8 cellular contexts compared by ENCODE assay signal in genomic region chr3:50298836-50299637, GRCh38. TPM values are rescaled to one million over a fixed set of nuclear protein-coding genes. Genes with fewer than 3 reads are reported as not detected.
DNase-seq lines count a peak whose midpoint lies in the region; TF ChIP-seq lines count a peak whose summit lies in the region.

HYAL3 (minus strand) TSS chr3:50299405; CDS start chr3:50295602, 3,803 bp downstream.
NAA80 (minus strand) TSS chr3:50299405; CDS start chr3:50297463, 1,942 bp downstream.

- peaks cover 1% of the 10 kb centered on the region for H3K36me3 Mint-ChIP-seq in neural progenitor cell

- DNase-seq in G401 (ENCODE audit: low spot score) (peak; percentile 100), H7 (peak; percentile 100), SHP77 treated with DMSO at 0.1 percent for 48 hours (lab: John Stamatoyannopoulos, UW) (peak; percentile 91), activated gamma-delta T cell (lab: John Stamatoyannopoulos, UW) (peak; percentile 98), fibroblast of villous mesenchyme (ENCODE audit: low read depth) (peak; percentile 100), neural progenitor cell (ENCODE audit: low spot score) (peak; percentile 99), stromal cell of bone marrow (ENCODE audit: low read depth) (peak; percentile 99)

- H3K4me3 ChIP-seq in H7 (ENCODE audit: insufficient read depth, low read depth, low read length) = peak within 1 kb of the TSS; percentile 98
- H3K4me3 ChIP-seq in Loucy (ENCODE audit: low read length, poor library complexity, severe bottlenecking) = peak within 1 kb of the TSS; percentile 78
- peak within 1 kb of the TSS; percentile 81 for H3K4me3 ChIP-seq in fibroblast of villous mesenchyme (ENCODE audit: low read depth, low read length)
- peak within 1 kb of the TSS; percentile 91 for H3K4me3 ChIP-seq in neural progenitor cell

- no peaks in the 10 kb centered on the region for H3K9me3 Mint-ChIP-seq in neural progenitor cell

- H3K4me2 ChIP-seq in Loucy (ENCODE audit: low read depth, low read length, poor library complexity, severe bottlenecking) = peak within 1 kb of the TSS; percentile 98
- H3K4me2 ChIP-seq in neural progenitor cell = peak within 1 kb of the TSS; percentile 99

- peaks cover 3% of the 10 kb centered on the region for H4K20me1 ChIP-seq in Loucy (ENCODE audit: insufficient read depth, low read length, poor library complexity, severe bottlenecking)
- H4K20me1 ChIP-seq in neural progenitor cell (ENCODE audit: low read depth) = peaks cover 6% of the 10 kb centered on the region

- in situ Hi-C loops in G401 (cut with HindIII; ENCODE audit: low sequenced_read_pairs) = no loop called here

- peak within 1 kb of the TSS; percentile 96 for H3K4me3 Mint-ChIP-seq in neural progenitor cell

- H3K9me3 ChIP-seq in Loucy (ENCODE audit: insufficient read depth, low read depth, low read length) = no peaks in the 10 kb centered on the region
- H3K9me3 ChIP-seq in neural progenitor cell (ENCODE audit: low read depth) = no peaks in the 10 kb centered on the region

- H3K9ac ChIP-seq in Loucy (ENCODE audit: low read depth, low read length, poor library complexity, severe bottlenecking) = peak within 1 kb of the TSS; percentile 82
- H3K9ac ChIP-seq in neural progenitor cell = peak within 1 kb of the TSS; percentile 45

- no peak within 1 kb of the TSS for H3K27ac ChIP-seq in neural progenitor cell

- peaks cover 7% of the 10 kb centered on the region for H3K27me3 Mint-ChIP-seq in neural progenitor cell (ENCODE audit: insufficient read depth, low read depth)

- H3K79me2 ChIP-seq in Loucy (ENCODE audit: insufficient read depth, low read length) = peaks cover 19% of the 10 kb centered on the region; the same call in 1 of the 2 replicates
- no peaks in the 10 kb centered on the region for H3K79me2 ChIP-seq in neural progenitor cell (ENCODE audit: low read depth)

- H2AFZ ChIP-seq in Loucy (ENCODE audit: low read length) (peak within 1 kb of the TSS; percentile 92), neural progenitor cell (replicated peaks) (peak within 1 kb of the TSS; percentile 75)

- no peaks in the 10 kb centered on the region for H3K27me3 ChIP-seq in H7 (ENCODE audit: control insufficient read depth, insufficient read depth, low read length)
- no peaks in the 10 kb centered on the region for H3K27me3 ChIP-seq in Loucy (ENCODE audit: insufficient read depth, low read length, poor library complexity, severe bottlenecking)
- H3K27me3 ChIP-seq in neural progenitor cell = no peaks in the 10 kb centered on the region

- peaks cover 25% of the 10 kb centered on the region for H3K4me1 Mint-ChIP-seq in neural progenitor cell

- H3F3A ChIP-seq in Loucy (ENCODE audit: low read depth) = no peaks in the 10 kb centered on the region
- peaks cover 5% of the 10 kb centered on the region for H3F3A ChIP-seq in neural progenitor cell (ENCODE audit: low read depth)

- peak; percentile 48 for TF ChIP-seq CTCF in Loucy (conservative IDR thresholded peaks at IDR 0.05; ENCODE audit: low read length)
- TF ChIP-seq CTCF in fibroblast of villous mesenchyme (IDR thresholded peaks at IDR 0.05; ENCODE audit: insufficient read depth, low read depth, low read length) = no peak
- peak; percentile 22 for TF ChIP-seq CTCF in neural progenitor cell (IDR thresholded peaks at IDR 0.05)

- H3K9me2 ChIP-seq in Loucy (replicated peaks; ENCODE audit: low read depth, low read length) = no peaks in the 10 kb centered on the region

- H3K4me1 ChIP-seq in Loucy (ENCODE audit: insufficient read depth, low read length, poor library complexity, severe bottlenecking) (peaks cover 17% of the 10 kb centered on the region), neural progenitor cell (peaks cover 13% of the 10 kb centered on the region)

- H3K27ac Mint-ChIP-seq in neural progenitor cell = peak within 1 kb of the TSS; percentile 91

- no peaks in the 10 kb centered on the region for H3K36me3 ChIP-seq in H7 (replicated peaks; ENCODE audit: control insufficient read depth, insufficient read depth, low read length)
- H3K36me3 ChIP-seq in Loucy (ENCODE audit: insufficient read depth, low read length) = no peaks in the 10 kb centered on the region
- H3K36me3 ChIP-seq in neural progenitor cell = no peaks in the 10 kb centered on the region

RNA-seq across cellular contexts. Expression of gene HYAL3, which starts in this region (rescaled TPM):
- total RNA-seq in G401 (2014; rRNA removed; shearing (Covaris generic)) = 7.9 and 10.0 TPM in 2 replicates
- 3.5 and 5.7 TPM in 2 replicates for total RNA-seq in H7 (2014; rRNA removed; shearing (Covaris generic))
- total RNA-seq in fibroblast of villous mesenchyme (2.3 and 6.5 TPM in 2 replicates), neural progenitor cell (ENCODE audit: low replicate concordance) (2.2 and 4.9 TPM in 2 replicates)

RNA-seq across cellular contexts. Expression of gene NAA80, which starts in this region (rescaled TPM):
- 3.4 and 16.0 TPM in 2 replicates for total RNA-seq in G401 (2014; rRNA removed; shearing (Covaris generic))
- total RNA-seq in H7 (2014; rRNA removed; shearing (Covaris generic)) = 23.7 and 28.3 TPM in 2 replicates
- 5.8 and 6.5 TPM in 2 replicates for total RNA-seq in fibroblast of villous mesenchyme
- 10.1 and 21.8 TPM in 2 replicates for total RNA-seq in neural progenitor cell (ENCODE audit: low replicate concordance)
